In genomic region chr2:121649402-121649651, GRCh38 we compare ENCODE assay signal across 8 cellular contexts. TPM values are rescaled to one million over a fixed set of nuclear protein-coding genes. Genes with fewer than 3 reads are reported as not detected.
DNase-seq lines count a peak whose midpoint lies in the region; ATAC-seq, FAIRE-seq and TF ChIP-seq lines count a peak whose summit lies in the region.

TSS of gene CLASP1 (minus strand) at chr2:121649462. CDS start at chr2:121605895, 43,567 bp downstream.

- H3K9ac ChIP-seq in astrocyte (ENCODE audit: low read length): peak within 1 kb of the TSS; percentile 91

- H3K27ac ChIP-seq in astrocyte (ENCODE audit: low read depth, low read length): peak within 1 kb of the TSS; percentile 93
- H3K27ac ChIP-seq in right cardiac atrium (ENCODE audit: low read length): peak within 1 kb of the TSS; percentile 100

- FAIRE-seq in GM12892 (lab: Jason Lieb, UNC) (no peak), astrocyte (lab: Jason Lieb, UNC) (no peak)

- no peaks in the 10 kb centered on the region for H3K27me3 Mint-ChIP-seq in astrocyte (ENCODE audit: low read depth, unreplicated experiment)

- H3K9me3 ChIP-seq in astrocyte (ENCODE audit: insufficient read depth, low read depth, low read length): no peaks in the 10 kb centered on the region
- no peaks in the 10 kb centered on the region for H3K9me3 ChIP-seq in right cardiac atrium (ENCODE audit: control insufficient read depth, low read length)

- peak within 1 kb of the TSS; percentile 94 for H3K4me3 Mint-ChIP-seq in astrocyte (ENCODE audit: unreplicated experiment)

- H3K36me3 ChIP-seq in astrocyte (ENCODE audit: insufficient read depth, low read length): no peaks in the 10 kb centered on the region

- H3K79me2 ChIP-seq in astrocyte (ENCODE audit: insufficient read depth, low read length): peaks cover 73% of the 10 kb centered on the region

- H3K27ac Mint-ChIP-seq in astrocyte (ENCODE audit: unreplicated experiment): peak within 1 kb of the TSS; percentile 99

- peak within 1 kb of the TSS; percentile 88 for H2AFZ ChIP-seq in astrocyte (ENCODE audit: low read depth, low read length)

- peak; percentile 87 for DNase-seq in GM12892 (ENCODE audit: insufficient read length)
- peak; percentile 98 for DNase-seq in NCI-H1694 treated with DMSO at 0.1 percent for 48 hours (lab: John Stamatoyannopoulos, UW)
- DNase-seq in T-helper 22 cell (ENCODE audit: low read depth): peak; percentile 97
- peak; percentile 94 for DNase-seq in astrocyte (ENCODE audit: low read depth)
- DNase-seq in right cardiac atrium: peak; percentile 98 to 99 (median 98)
- DNase-seq in putamen (ENCODE audit: low spot score): peak; percentile 98
- DNase-seq in GF-D8 (lab: John Stamatoyannopoulos, UW): no peak

- H3K4me1 ChIP-seq in astrocyte (ENCODE audit: insufficient read depth, low read length): peaks cover 16% of the 10 kb centered on the region
- peaks cover 3% of the 10 kb centered on the region for H3K4me1 ChIP-seq in right cardiac atrium (ENCODE audit: control insufficient read depth, insufficient read depth, low read length)

- no peak for TF ChIP-seq POLR2A in GM12892 (IDR thresholded peaks at IDR 0.05; ENCODE audit: low read depth, low read length)

- peaks cover 19% of the 10 kb centered on the region for H4K20me1 ChIP-seq in astrocyte (ENCODE audit: insufficient read depth, low read length)

- peak within 1 kb of the TSS; percentile 87 for H3K4me2 ChIP-seq in astrocyte (ENCODE audit: low read length)

- no peaks in the 10 kb centered on the region for H3K9me3 Mint-ChIP-seq in astrocyte (ENCODE audit: unreplicated experiment)

- H3K4me3 ChIP-seq in astrocyte (ENCODE audit: insufficient read depth, low read depth, low read length) (peak within 1 kb of the TSS; percentile 83), right cardiac atrium (ENCODE audit: low read length) (peak within 1 kb of the TSS; percentile 84)

- intact Hi-C loops in right cardiac atrium (cut with DNase I): loop anchor here (2.0 to 10.0 kb wide), 4 partner anchors 52 to 119 kb away; partner anchors contain the start of gene RNU4ATAC (in 2 of the 4)

- no peaks in the 10 kb centered on the region for H3K36me3 Mint-ChIP-seq in astrocyte (ENCODE audit: low read depth, unreplicated experiment)

- peaks cover 5% of the 10 kb centered on the region for H3K4me1 Mint-ChIP-seq in astrocyte (ENCODE audit: low read depth, unreplicated experiment)

- TF ChIP-seq CTCF in astrocyte (IDR thresholded peaks at IDR 0.05; ENCODE audit: insufficient read depth, low read depth, low read length): no peak

- 0% methylated on average over 20 of the region's 20 CpGs for WGBS in right cardiac atrium

- ATAC-seq in HG02840 (IDR thresholded peaks at IDR 0.05; ENCODE audit: low FRiP score, unreplicated experiment): peak; percentile 94
- ATAC-seq in right cardiac atrium: peak; percentile 99

- H3K27me3 ChIP-seq in astrocyte (ENCODE audit: insufficient read depth, low read length): no peaks in the 10 kb centered on the region
- H3K27me3 ChIP-seq in right cardiac atrium (ENCODE audit: control insufficient read depth, insufficient read depth): no peaks in the 10 kb centered on the region

RNA-seq across cellular contexts. Expression of gene CLASP1, which starts in this region (rescaled TPM):
- polyA plus RNA-seq in GM12892 (2012; ENCODE audit: missing spikeins): 28.8 TPM
- total RNA-seq in astrocyte (50.6 and 56.7 TPM in 2 replicates), right cardiac atrium (10 to 100 TPM; 49.0 to 62.4 (median 60.7) TPM)
- polyA plus RNA-seq in right cardiac atrium: 19.1 TPM
